Comparison of ENCODE assay signal across 15 cellular contexts in genomic region chr16:29107299-29107698, GRCh38.
DNase-seq lines count a peak whose midpoint lies in the region; ATAC-seq, FAIRE-seq and TF ChIP-seq lines count a peak whose summit lies in the region.
"Had no signal": no experiment of that assay in that cellular context is flagged by ENCODE, and none has a peak within 500 bp of the region (broad histone marks: within the 10 kb centered on the region; RNA-seq: fewer than 3 reads in every experiment).

No MANE protein-coding gene starts in this region.

- H3K4me3 ChIP-seq in right cardiac atrium (ENCODE audit: low read length): no peak overlapping the region
- H3K4me3 ChIP-seq in colonic mucosa: no peak overlapping the region
- no peak overlapping the region; a peak in 1 of 6 replicates for H3K4me3 ChIP-seq in HepG2 (replicated peaks in 1 of 3; ENCODE audit: insufficient read depth in 1 of 3, low read depth in 2 of 3, low read length in 3 of 3)

- CTCF ChIA-PET in HepG2 (lab: Yijun Ruan, JAX; ENCODE audit: low intra/inter-chr PET ratio, low total read pairs): no interaction called here

- in situ Hi-C loops in HepG2 (cut with HindIII; ENCODE audit: extremely low pct_ligation_motif_present, low pct_unique_long_range_greater_than_20kb): loop anchor here (25.0 kb wide), 1 partner anchor 105 kb away; no protein-coding TSS in a partner anchor

- H3K27me3 ChIP-seq in right cardiac atrium (ENCODE audit: control insufficient read depth, insufficient read depth) (no peaks in the 10 kb centered on the region), colonic mucosa (no peaks in the 10 kb centered on the region), HepG2 (ENCODE audit: control insufficient read depth in 1 of 2, insufficient read depth in 2 of 2, low read length in 2 of 2) (peaks cover 0 to 28% of the 10 kb centered on the region in 2 experiments; a peak in 3 of 5 replicates)

- no peaks in the 10 kb centered on the region for H3K4me1 ChIP-seq in right cardiac atrium (ENCODE audit: control insufficient read depth, insufficient read depth, low read length)
- H3K4me1 ChIP-seq in colonic mucosa: no peaks in the 10 kb centered on the region
- H3K4me1 ChIP-seq in HepG2 (ENCODE audit: insufficient read depth, low read length): no peaks in the 10 kb centered on the region

- H3K9me3 ChIP-seq in right cardiac atrium (ENCODE audit: control insufficient read depth, low read length): no peaks in the 10 kb centered on the region
- H3K9me3 ChIP-seq in colonic mucosa: no peaks in the 10 kb centered on the region
- no peaks in the 10 kb centered on the region for H3K9me3 ChIP-seq in HepG2 (ENCODE audit: low read length)

- no peak overlapping the region for H3K4me2 ChIP-seq in HepG2 (ENCODE audit: low read depth, low read length)

- TF ChIP-seq EP300 in HepG2 (IDR thresholded peaks at IDR 0.05; ENCODE audit: low read depth in 2 of 2, low read length in 2 of 2): no peak
- TF ChIP-seq EP300 in HepG2 (CRISPR knock-in tag; IDR thresholded peaks at IDR 0.05; ENCODE audit: borderline replicate concordance): no peak

- ATAC-seq in right cardiac atrium (peak; percentile 26 to 35), Right ventricle myocardium inferior (no peak), HepG2 (peak; percentile 55), HG03045 (IDR thresholded peaks at IDR 0.05; ENCODE audit: unreplicated experiment) (no peak)

- H3K79me2 ChIP-seq in HepG2 (ENCODE audit: insufficient read depth, low read length): no peaks in the 10 kb centered on the region

- peak in 1 of 3 donors; percentile 43 for DNase-seq in right cardiac atrium
- DNase-seq in Right ventricle myocardium inferior (ENCODE audit: missing footprints): no peak
- peak; percentile 79 for DNase-seq in colonic mucosa
- DNase-seq in HepG2 (ENCODE audit: low spot score): no peak
- DNase-seq in DMS114 treated with DMSO at 0.1 percent for 48 hours (lab: John Stamatoyannopoulos, UW; ENCODE audit: unreplicated experiment): no peak
- no peak for DNase-seq in NOMO-1 treated with DMSO at 0.1 percent for 48 hours (lab: John Stamatoyannopoulos, UW; ENCODE audit: unreplicated experiment)
- no peak for DNase-seq in NCI-H2081 (lab: John Stamatoyannopoulos, UW)
- DNase-seq: activated CD8-positive, alpha-beta memory T cell treated with anti-CD3 and anti-CD28 coated beads for 24 hours; AML-193; naive B cell; NCI-H2107 had no signal

- no peak overlapping the region for H2AFZ ChIP-seq in HepG2 (ENCODE audit: low read length)

- intact Hi-C loops in right cardiac atrium (cut with DNase I) (no loop called here), Right ventricle myocardium inferior (cut with DNase I) (no loop called here), colonic mucosa (cut with DNase I) (no loop called here), HepG2 (cut with micrococcal nuclease; ENCODE audit: unreplicated experiment) (no loop called here)

- H3K9ac ChIP-seq in colonic mucosa (ENCODE audit: low read depth in 2 of 2, low read length in 2 of 2) (peak overlapping the region in 1 of 2 donors; percentile 40), HepG2 (ENCODE audit: insufficient read depth, low read depth, low read length) (no peak overlapping the region)

- FAIRE-seq in HepG2 (lab: Jason Lieb, UNC): no peak
- FAIRE-seq: astrocyte, colon had no signal

- TF ChIP-seq CTCF in colonic mucosa (IDR thresholded peaks at IDR 0.05) (no peak), HepG2 (CRISPR knock-in tag; IDR thresholded peaks at IDR 0.05) (no peak)

- H3K27ac ChIP-seq in right cardiac atrium (ENCODE audit: low read length) (no peak overlapping the region), colonic mucosa (no peak overlapping the region), HepG2 (ENCODE audit: extremely low read length, insufficient read depth, low read length) (no peak overlapping the region)
- H3K27ac ChIP-seq: epithelial cell of prostate had no signal

- POLR2A ChIA-PET in HepG2 (lab: Yijun Ruan, JAX): no interaction called here

- no TSS peak for BruUV-seq in HepG2 (replicated peaks; lab: Mats Ljungman, UMichigan)

- no peaks in the 10 kb centered on the region for H4K20me1 ChIP-seq in HepG2 (ENCODE audit: insufficient read depth, low read length)

- H3K36me3 ChIP-seq in colonic mucosa (no peaks in the 10 kb centered on the region), HepG2 (replicated peaks in 1 of 2; ENCODE audit: control insufficient read depth in 1 of 2, insufficient read depth in 2 of 2, low read length in 2 of 2) (no peaks in the 10 kb centered on the region)

- TF ChIP-seq RAD21 in HepG2 (CRISPR knock-in tag; IDR thresholded peaks at IDR 0.05): no peak

- no peak for TF ChIP-seq POLR2A in HepG2 (IDR thresholded peaks at IDR 0.05; ENCODE audit: insufficient read depth in 1 of 2, low read depth in 2 of 2, low read length in 2 of 2)

- 68% methylated on average over 21 of the region's 21 CpGs for WGBS in right cardiac atrium
- WGBS in HepG2 (ENCODE audit: low lambda C conversion rate): 4% methylated on average over 12 of the region's 21 CpGs

TF ChIP-seq in HepG2, 621 proteins besides CTCF, POLR2A, EP300 and RAD21 (continues in another document):
- TF ChIP-seq PBX2 (CRISPR knock-in tag; IDR thresholded peaks at IDR 0.05): peak; percentile 36; the same call in 1 of the 2 replicates
- TF ChIP-seq SNRNP70 (IDR thresholded peaks at IDR 0.05; ENCODE audit: low read depth, low read length): no peak
- TF ChIP-seq HCFC1 (IDR thresholded peaks at IDR 0.05; ENCODE audit: low read depth, low read length): no peak
- no peak for TF ChIP-seq ATF4 (CRISPR knock-in tag; IDR thresholded peaks at IDR 0.05)
- no peak for TF ChIP-seq ZNF878 (CRISPR knock-in tag; IDR thresholded peaks at IDR 0.05)
- TF ChIP-seq ZBTB44 (CRISPR knock-in tag; IDR thresholded peaks at IDR 0.05): no peak

Comparison
In these comparisons a context has a peak if more than half of its experiments do, and no peak if none do; other contexts are left out.
1. ATAC-seq: peak in right cardiac atrium (2 of 2) and HepG2 (single experiment); none in Right ventricle myocardium inferior (single experiment) and HG03045 (single experiment).